Comparison of ENCODE assay signal across 21 cellular contexts in genomic region chr15:77589839-77590238, GRCh38. TPM values are rescaled to one million over a fixed set of nuclear protein-coding genes. Genes with fewer than 3 reads are reported as not detected.
DNase-seq lines count a peak whose midpoint lies in the region; ATAC-seq and TF ChIP-seq lines count a peak whose summit lies in the region.
"Had no signal": no experiment of that assay in that cellular context is flagged by ENCODE, and none has a peak within 500 bp of the region (broad histone marks: within the 10 kb centered on the region; RNA-seq: fewer than 3 reads in every experiment).

No MANE protein-coding gene starts in this region.

- H3K27me3 ChIP-seq in Panc1 (ENCODE audit: control insufficient read depth, insufficient read depth, low read length) = no peaks in the 10 kb centered on the region
- no peaks in the 10 kb centered on the region for H3K27me3 ChIP-seq in sigmoid colon
- no peaks in the 10 kb centered on the region for H3K27me3 ChIP-seq in suprapubic skin
- H3K27me3 ChIP-seq: foreskin keratinocyte had no signal

- peak; percentile 26 for DNase-seq in DMS 273 (lab: John Stamatoyannopoulos, UW; ENCODE audit: unreplicated experiment)
- DNase-seq in DMS 273 treated with DMSO at 0.1 percent for 48 hours (lab: John Stamatoyannopoulos, UW) = no peak
- DNase-seq in Panc1 (ENCODE audit: low read depth, low spot score) = no peak
- peak; percentile 97 for DNase-seq in globus pallidus (ENCODE audit: low spot score)
- DNase-seq in pons (ENCODE audit: low spot score) = peak; percentile 98
- DNase-seq in sigmoid colon = no peak
- DNase-seq in suprapubic skin (ENCODE audit: low spot score in 2 of 2) = no peak
- DNase-seq: activated CD4-positive, alpha-beta T cell treated with anti-CD3 and anti-CD28 coated beads for 4 hours; activated T-cell treated with anti-CD3 and anti-CD28 coated beads for 4 hours; foreskin keratinocyte; HFFc6; immature natural killer cell; NCI-H1930; NCI-H774; RPMI8226; stimulated activated CD4-positive, alpha-beta T cell treated with anti-CD3 and anti-CD28 coated beads, Interleukin-12 subunit alpha, Interleukin-12 subunit beta, amount 100 ng/mL, for 4 hours; T-helper 2 cell had no signal

- H3K4me3 ChIP-seq in Panc1 (ENCODE audit: low read depth in 2 of 2, low read length in 2 of 2) = no peak overlapping the region
- no peak overlapping the region for H3K4me3 ChIP-seq in sigmoid colon
- no peak overlapping the region for H3K4me3 ChIP-seq in suprapubic skin
- H3K4me3 ChIP-seq: GM12878 had no signal

- CTCF ChIA-PET in Panc1 (lab: Charles Lee) = no interaction called here

- no peak for TF ChIP-seq POLR2A in sigmoid colon (IDR thresholded peaks at IDR 0.05)
- TF ChIP-seq POLR2A in suprapubic skin (IDR thresholded peaks at IDR 0.05) = no peak

- no peak for TF ChIP-seq CTCF in Panc1 (IDR thresholded peaks at IDR 0.05)
- no peak for TF ChIP-seq CTCF in sigmoid colon (IDR thresholded peaks at IDR 0.05)
- TF ChIP-seq CTCF in suprapubic skin (IDR thresholded peaks at IDR 0.05) = no peak

- ATAC-seq in Panc1 = peak; percentile 62
- no peak for ATAC-seq in HG03354 (IDR thresholded peaks at IDR 0.05; ENCODE audit: poor library complexity, severe bottlenecking, unreplicated experiment)
- ATAC-seq: foreskin keratinocyte, GM12878 had no signal

- no TSS peak for BruUV-seq in Panc1 (replicated peaks; lab: Mats Ljungman, UMichigan)

- H3K9me3 ChIP-seq in Panc1 (ENCODE audit: control insufficient read depth, insufficient read depth, low read depth, low read length) (no peaks in the 10 kb centered on the region), sigmoid colon (no peaks in the 10 kb centered on the region), suprapubic skin (no peaks in the 10 kb centered on the region)

- WGBS in sigmoid colon, 2 donors = 55 to 70% methylated on average over 6 of the region's 6 CpGs
- 66% methylated on average over 5 of the region's 6 CpGs for WGBS in suprapubic skin

- H3K36me3 ChIP-seq in Panc1 (ENCODE audit: control insufficient read depth, insufficient read depth, low read length) (no peaks in the 10 kb centered on the region), sigmoid colon (no peaks in the 10 kb centered on the region), suprapubic skin (no peaks in the 10 kb centered on the region)

- in situ Hi-C loops in Panc1 (cut with HindIII; ENCODE audit: low pct_unique_long_range_greater_than_20kb, low sequenced_read_pairs) = no loop called here

- no peak for TF ChIP-seq EP300 in sigmoid colon (IDR thresholded peaks at IDR 0.05)
- TF ChIP-seq EP300 in suprapubic skin (IDR thresholded peaks at IDR 0.05) = no peak

- intact Hi-C loops in Panc1 (cut with micrococcal nuclease; ENCODE audit: unreplicated experiment) (no loop called here), sigmoid colon (cut with DNase I) (no loop called here)

- H3K4me1 ChIP-seq in Panc1 (ENCODE audit: control insufficient read depth, insufficient read depth, low read length) (peaks cover 9% of the 10 kb centered on the region; the same call in 1 of the 2 replicates), sigmoid colon (no peaks in the 10 kb centered on the region), suprapubic skin (no peaks in the 10 kb centered on the region)
- H3K4me1 ChIP-seq: foreskin keratinocyte had no signal

- POLR2A ChIA-PET in Panc1 (lab: Charles Lee) = no interaction called here

- H3K27ac ChIP-seq in Panc1 (ENCODE audit: low read length) (no peak overlapping the region), sigmoid colon (no peak overlapping the region), suprapubic skin (no peak overlapping the region)
- H3K27ac ChIP-seq: 22Rv1, foreskin keratinocyte had no signal

RNA-seq across cellular contexts. Expression of gene LINGO1, which starts 42.9 kb away (rescaled TPM):
- total RNA-seq in Panc1 (2021; ENCODE audit: unreplicated experiment) (18.2 TPM), sigmoid colon (1 to 10 TPM in 1 of 4 donors, under 1 TPM in 3; 0.16 to 3.9 (median 0.70) TPM), suprapubic skin (10 to 100 TPM in 1 of 4 donors, 1 to 10 TPM in 3; 2.7 to 12.5 (median 4.9) TPM)
- polyA plus RNA-seq in Panc1 (2012; ENCODE audit: insufficient read length) = 43.8 TPM
- polyA plus RNA-seq in sigmoid colon = 1 to 10 TPM in 1 of 3 donors, under 1 TPM in 2; under 0.01 to 1.7 (median 0.23) TPM
- total RNA-seq: GM12878, mononuclear cell had no signal
- polyA plus RNA-seq: immature natural killer cell had no signal

Comparison
In these comparisons a context has a peak if more than half of its experiments do, and no peak if none do; other contexts are left out.
1. DNase-seq: peak in DMS 273 (single experiment), globus pallidus (single experiment) and pons (single experiment); none in DMS 273 treated with DMSO at 0.1 percent for 48 hours (single experiment), Panc1 (single experiment), sigmoid colon (single experiment) and suprapubic skin (0 of 2).